9 cellular contexts compared by ENCODE assay signal in genomic region chr15:96354731-96355560, GRCh38. TPM values are rescaled to one million over a fixed set of nuclear protein-coding genes. Genes with fewer than 3 reads are reported as not detected.
DNase-seq lines count a peak whose midpoint lies in the region; ATAC-seq, FAIRE-seq and TF ChIP-seq lines count a peak whose summit lies in the region.
"Had no signal": no experiment of that assay in that cellular context is flagged by ENCODE, and none has a peak within 500 bp of the region (broad histone marks: within the 10 kb centered on the region; RNA-seq: fewer than 3 reads in every experiment).

No MANE protein-coding gene starts in this region.

- no peak overlapping the region for H3K27ac ChIP-seq in SK-N-SH (ENCODE audit: low read depth in 2 of 2, low read length in 1 of 2)
- H3K27ac ChIP-seq in cardiac muscle cell, result no peak overlapping the region

- no peaks in the 10 kb centered on the region for H3K79me2 ChIP-seq in SK-N-SH (ENCODE audit: insufficient read depth)

- no peak for FAIRE-seq in GM19239 (lab: Jason Lieb, UNC)

- POLR2A ChIA-PET in SK-N-SH (lab: Yijun Ruan, JAX), result no interaction called here

- no peak overlapping the region for H2AFZ ChIP-seq in SK-N-SH (ENCODE audit: low read depth)

- 11% methylated on average over 9 of the region's 15 CpGs for WGBS in SK-N-SH (ENCODE audit: low lambda C conversion rate)

- peak overlapping the region; percentile 17; the same call in 1 of the 2 replicates for H3K4me3 ChIP-seq in H7 (ENCODE audit: insufficient read depth, low read depth, low read length)
- H3K4me3 ChIP-seq in SK-N-SH (ENCODE audit: low read depth in 2 of 2, low read length in 1 of 2), result peak overlapping the region in 1 of 2 experiments; percentile 26; a peak in 2 of 4 replicates
- peak overlapping the region; percentile 23 for H3K4me3 ChIP-seq in cardiac muscle cell
- H3K4me3 ChIP-seq in skeletal muscle cell (ENCODE audit: low read depth, low read length), result peak overlapping the region; percentile 60

- H3K27me3 ChIP-seq in H7 (ENCODE audit: control insufficient read depth, insufficient read depth, low read length), result peaks cover 100% of the 10 kb centered on the region
- peaks cover 90% of the 10 kb centered on the region for H3K27me3 ChIP-seq in SK-N-SH (ENCODE audit: insufficient read depth)
- peaks cover 100% of the 10 kb centered on the region for H3K27me3 ChIP-seq in cardiac muscle cell

- H3K36me3 ChIP-seq in H7 (replicated peaks; ENCODE audit: control insufficient read depth, insufficient read depth, low read length) (no peaks in the 10 kb centered on the region), SK-N-SH (replicated peaks in 1 of 2; ENCODE audit: control insufficient read depth in 1 of 2, insufficient read depth in 2 of 2, low read length in 1 of 2) (no peaks in the 10 kb centered on the region), cardiac muscle cell (no peaks in the 10 kb centered on the region)

- no peaks in the 10 kb centered on the region for H3F3A ChIP-seq in SK-N-SH (replicated peaks; ENCODE audit: insufficient read depth)

- TF ChIP-seq EP300 in SK-N-SH (IDR thresholded peaks at IDR 0.05; ENCODE audit: borderline replicate concordance in 1 of 2, low read depth in 1 of 2, low read length in 1 of 2), result no peak

- CTCF ChIA-PET in SK-N-SH (lab: Yijun Ruan, JAX), result interaction anchor here (0.7 to 8.0 kb wide), 10 partner anchors 12 to 1936 kb away, joined by 3 to 102 read pairs (median 6); no protein-coding TSS in a partner anchor

- H3K4me1 ChIP-seq in SK-N-SH (ENCODE audit: control insufficient read depth in 1 of 2, insufficient read depth in 2 of 2, low read depth in 1 of 2, low read length in 1 of 2) (peaks cover 0 to 4% of the 10 kb centered on the region in 2 experiments; a peak in 2 of 4 replicates), cardiac muscle cell (ENCODE audit: low read depth) (peaks cover 10% of the 10 kb centered on the region)

- no peaks in the 10 kb centered on the region for H3K9me2 ChIP-seq in SK-N-SH

- peak; percentile 15 for DNase-seq in H7
- DNase-seq in SK-N-SH, result no peak
- DNase-seq in cardiac muscle cell (ENCODE audit: low read depth in 1 of 2, low spot score in 1 of 2), result peak in 1 of 2 donors; percentile 89
- peak; percentile 69 for DNase-seq in skeletal muscle cell (ENCODE audit: low read depth)
- DNase-seq in activated CD4-positive, alpha-beta T cell treated with anti-CD3 and anti-CD28 coated beads, Interleukin-2, amount 50 U/mL, for 1 hour, result no peak
- no peak for DNase-seq in GM19239 (ENCODE audit: insufficient read length, low spot score)
- DNase-seq in DMS79 (lab: John Stamatoyannopoulos, UW), result no peak
- DNase-seq: activated CD4-positive, alpha-beta memory T cell treated with anti-CD3 and anti-CD28 coated beads, Interleukin-2, amount 10 ng/mL, durations not matched to agents 7 days and 5 days had no signal

- TF ChIP-seq CTCF in SK-N-SH (IDR thresholded peaks at IDR 0.05), result peak; percentile 42
- peak; percentile 57 for TF ChIP-seq CTCF in cardiac muscle cell (IDR thresholded peaks at IDR 0.05; ENCODE audit: low read depth, low read length)

- ATAC-seq in HG02884 (IDR thresholded peaks at IDR 0.05; ENCODE audit: unreplicated experiment), result no peak

- no peak overlapping the region for H3K9ac ChIP-seq in SK-N-SH

- TF ChIP-seq RAD21 in SK-N-SH (IDR thresholded peaks at IDR 0.05; ENCODE audit: low read length), result no peak

- peak overlapping the region; percentile 68 for H3K4me2 ChIP-seq in SK-N-SH

- H3K9me3 ChIP-seq in SK-N-SH (no peaks in the 10 kb centered on the region), cardiac muscle cell (ENCODE audit: low read depth) (no peaks in the 10 kb centered on the region)

- H4K20me1 ChIP-seq in SK-N-SH (ENCODE audit: insufficient read depth), result no peaks in the 10 kb centered on the region

TF ChIP-seq in SK-N-SH, 30 proteins besides CTCF, POLR2A, EP300 and RAD21:
- TF ChIP-seq EZH2phosphoT487 (IDR thresholded peaks at IDR 0.05; ENCODE audit: borderline replicate concordance, low read depth), result 0 out of 2 replicates have a peak, but pooled peaks have one; percentile 27
- no peak for TF ChIP-seq PBX3 (IDR thresholded peaks at IDR 0.05)

RNA-seq across cellular contexts. Expression of gene NR2F2, which starts 24.4 kb away (rescaled TPM):
- 0.17 TPM in 1 of 2 replicates, not detected in the other for total RNA-seq in H7 (2014; rRNA removed; shearing (Covaris generic))
- 2.8 and 3.9 TPM in 2 replicates for polyA plus RNA-seq in SK-N-SH (2012; rRNA removed)
- 2.8 and 3.7 TPM in 2 replicates for polyA plus RNA-seq in SK-N-SH (2012; cell fraction: cytosol; rRNA removed)
- 3.8 and 5.0 TPM in 2 replicates for polyA plus RNA-seq in SK-N-SH (2012; cell fraction: nucleus; rRNA removed)
- 0.63 and 0.99 TPM in 2 replicates for total RNA-seq in cardiac muscle cell
- polyA plus RNA-seq in cardiac muscle cell, result 1.2 and 1.5 TPM in 2 replicates
- total RNA-seq: activated CD4-positive, alpha-beta memory T cell treated with anti-CD3 and anti-CD28 coated beads, Interleukin-2, amount 10 ng/mL, durations not matched to agents 7 days and 5 days had no signal

Comparison
In these comparisons a context has a peak if more than half of its experiments do, and no peak if none do; other contexts are left out.
1. DNase-seq: peak in H7 (single experiment) and skeletal muscle cell (single experiment); none in SK-N-SH (single experiment), activated CD4-positive, alpha-beta T cell treated with anti-CD3 and anti-CD28 coated beads, Interleukin-2, amount 50 U/mL, for 1 hour (single experiment), GM19239 (single experiment) and DMS79 (single experiment).